ENCODE assay signal across 1 cellular context in genomic region chr12:122880155-122880605, GRCh38.
TF ChIP-seq lines count a peak whose summit lies in the region.

No MANE protein-coding gene starts in this region.

TF ChIP-seq in HepG2, 621 proteins besides CTCF, POLR2A, EP300 and RAD21 (continued from another document):
- TF ChIP-seq LRRFIP1 (CRISPR knock-in tag; conservative IDR thresholded peaks at IDR 0.05) = no peak
